ENCODE assay signal across 8 cellular contexts in genomic region chr7:21945374-21946227, GRCh38. TPM values are rescaled to one million over a fixed set of nuclear protein-coding genes. Genes with fewer than 3 reads are reported as not detected.
A peak's percentile ranks its signal among the peaks of the same experiment; 100 is the strongest.
DNase-seq lines count a peak whose midpoint lies in the region; ATAC-seq and TF ChIP-seq lines count a peak whose summit lies in the region.

TSS of gene CDCA7L (minus strand) at chr7:21945899. CDS start at chr7:21945804, 95 bp downstream.

- H4K20me1 ChIP-seq in Loucy (ENCODE audit: insufficient read depth, low read length, poor library complexity, severe bottlenecking): no peaks in the 10 kb centered on the region

- H3K4me1 ChIP-seq in HAP-1 (peaks cover 12% of the 10 kb centered on the region), Loucy (ENCODE audit: insufficient read depth, low read length, poor library complexity, severe bottlenecking) (peaks cover 70% of the 10 kb centered on the region), prostate gland (replicated peaks) (peaks cover 3% of the 10 kb centered on the region)

- H3K27me3 ChIP-seq in HAP-1 (ENCODE audit: low read depth) (no peaks in the 10 kb centered on the region), Loucy (ENCODE audit: insufficient read depth, low read length, poor library complexity, severe bottlenecking) (no peaks in the 10 kb centered on the region), prostate gland (replicated peaks; ENCODE audit: insufficient read depth) (peaks cover 2% of the 10 kb centered on the region)

- H3F3A ChIP-seq in Loucy (ENCODE audit: low read depth): peaks cover 11% of the 10 kb centered on the region

- H3K4me3 ChIP-seq in HAP-1 (peak within 1 kb of the TSS; percentile 61), Loucy (ENCODE audit: low read length, poor library complexity, severe bottlenecking) (peak within 1 kb of the TSS; percentile 86), prostate gland (peak within 1 kb of the TSS; percentile 35 to 40)

- H3K79me2 ChIP-seq in Loucy (ENCODE audit: insufficient read depth, low read length): peaks cover 44% of the 10 kb centered on the region

- TF ChIP-seq CTCF in Loucy (conservative IDR thresholded peaks at IDR 0.05; ENCODE audit: low read length): no peak
- TF ChIP-seq CTCF in prostate gland (IDR thresholded peaks at IDR 0.05): no peak

- DNase-seq in GM04504 (ENCODE audit: low read depth) (peak; percentile 43), HAP-1 (ENCODE audit: low spot score in 2 of 2) (peak; percentile 77 to 90), SKM-1 (lab: John Stamatoyannopoulos, UW; ENCODE audit: unreplicated experiment) (peak; percentile 68), left cardiac atrium (peak; percentile 76), prostate gland (ENCODE audit: low spot score) (peak; percentile 70), GM19240 (ENCODE audit: insufficient read length, low spot score) (no peak)

- peak within 1 kb of the TSS; percentile 72 for H2AFZ ChIP-seq in Loucy (ENCODE audit: low read length)

- H3K27ac ChIP-seq in adipose tissue (ENCODE audit: low read depth, low read length) (no peak within 1 kb of the TSS), prostate gland (peak within 1 kb of the TSS; percentile 55 to 70)

- no peaks in the 10 kb centered on the region for H3K9me2 ChIP-seq in Loucy (replicated peaks; ENCODE audit: low read depth, low read length)

- peak; percentile 17 for TF ChIP-seq POLR2A in prostate gland (IDR thresholded peaks at IDR 0.05)

- WGBS in adipose tissue, 3 donors: 0% methylated on average over 80 to 86 of the region's 86 CpGs
- under 1% methylated on average over 85 of the region's 86 CpGs for whole genome bisulfite sequencing in prostate gland

- peak within 1 kb of the TSS; percentile 84 for H3K9ac ChIP-seq in Loucy (ENCODE audit: low read depth, low read length, poor library complexity, severe bottlenecking)

- H3K36me3 ChIP-seq in HAP-1 (replicated peaks) (no peaks in the 10 kb centered on the region), Loucy (ENCODE audit: insufficient read depth, low read length) (no peaks in the 10 kb centered on the region), prostate gland (no peaks in the 10 kb centered on the region)

- in situ Hi-C loops in HAP-1 (cut with MboI; ENCODE audit: low sequenced_read_pairs): no loop called here

- H3K4me2 ChIP-seq in Loucy (ENCODE audit: low read depth, low read length, poor library complexity, severe bottlenecking): peak within 1 kb of the TSS; percentile 80

- intact Hi-C loops in left cardiac atrium (cut with DNase I): loop anchor here in 1 of 2 donors (2.0 kb wide), 1 partner anchor 35 kb away; no protein-coding TSS in a partner anchor
- intact Hi-C loops in prostate gland (cut with DNase I): no loop called here

- ATAC-seq in left cardiac atrium: peak; percentile 94 to 96

- H3K9me3 ChIP-seq in HAP-1 (no peaks in the 10 kb centered on the region), Loucy (ENCODE audit: insufficient read depth, low read depth, low read length) (no peaks in the 10 kb centered on the region), prostate gland (no peaks in the 10 kb centered on the region)

RNA-seq across cellular contexts. Expression of gene CDCA7L, which starts in this region (rescaled TPM):
- 10 to 100 TPM in 2 of 3 donors, 1 to 10 TPM in 1; 5.8 to 17.5 (median 12.1) TPM for polyA plus RNA-seq in adipose tissue
- 10 to 100 TPM; 23.9 to 55.7 TPM for total RNA-seq in left cardiac atrium
- total RNA-seq in prostate gland: 10 to 100 TPM; 17.7 to 47.1 TPM
